32 cellular contexts compared by ENCODE assay signal in the genomic region with DNA sequence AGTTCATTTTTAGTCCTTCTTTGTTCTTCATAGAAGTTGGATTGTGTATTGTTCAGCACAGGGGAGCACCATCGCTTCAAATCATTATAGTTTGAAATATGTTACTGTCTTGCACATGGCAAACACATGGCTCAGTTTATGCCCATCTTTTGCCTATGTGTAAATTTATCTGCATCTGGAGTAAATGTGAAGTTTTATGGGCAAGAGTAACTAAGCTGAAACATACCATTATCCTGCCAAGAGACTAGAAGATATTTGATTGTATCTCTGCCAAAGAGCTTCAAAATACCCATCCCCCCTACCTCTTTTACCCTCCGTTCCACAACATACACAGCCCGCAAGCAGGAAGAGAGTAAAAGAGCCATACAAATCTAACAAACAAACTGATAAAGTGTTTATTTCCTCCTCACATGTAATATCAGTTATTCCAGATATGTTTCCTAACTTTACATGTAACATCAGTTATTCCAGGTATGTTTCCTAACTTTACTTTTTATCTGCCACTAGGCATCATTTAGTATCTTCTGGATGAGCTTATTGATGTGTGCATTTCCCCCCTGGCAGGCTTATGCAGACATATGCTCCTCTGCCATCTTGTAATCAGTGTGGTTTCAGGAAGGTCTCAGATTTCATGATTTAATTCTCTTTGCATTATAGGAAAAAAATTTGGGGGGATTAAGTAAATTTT.
A peak's percentile ranks its signal among the peaks of the same experiment; 100 is the strongest.
DNase-seq lines count a peak whose midpoint lies in the region; ATAC-seq, FAIRE-seq and TF ChIP-seq lines count a peak whose summit lies in the region.
"Had no signal": no experiment of that assay in that cellular context is flagged by ENCODE, and none has a peak within 500 bp of the region (broad histone marks: within the 10 kb centered on the region; RNA-seq: fewer than 3 reads in every experiment).

No MANE protein-coding gene starts in this region.

- H3K56ac ChIP-seq in mesendoderm (ENCODE audit: low read length), result no peak overlapping the region

- no peak overlapping the region for H2BK5ac ChIP-seq in mesendoderm (ENCODE audit: low read length)

- H3K79me1 ChIP-seq in mesendoderm (ENCODE audit: low read length), result no peaks in the 10 kb centered on the region

- ATAC-seq in GM18505 (IDR thresholded peaks at IDR 0.05; ENCODE audit: unreplicated experiment), result no peak
- ATAC-seq: activated CD4-positive, alpha-beta T cell treated with anti-CD3 and anti-CD28 coated beads for 36 hours; activated CD8-positive, alpha-beta T cell treated with anti-CD3 and anti-CD28 coated beads, Interleukin-2, amount 10 ng/mL, durations not matched to agents 7 days and 5 days; activated T-helper 17 cell treated with anti-CD3 and anti-CD28 coated beads, Interleukin-2, amount 50 U/mL, for 72 hours; body of pancreas; foreskin keratinocyte; GM23338; heart left ventricle; K562; left lung; Right ventricle myocardium inferior had no signal

- peak overlapping the region in 4 of 5 experiments; percentile 1 to 41 (median 18) for H3K27ac Mint-ChIP-seq in brain
- H3K27ac Mint-ChIP-seq: activated CD4-positive, alpha-beta T cell treated with anti-CD3 and anti-CD28 coated beads for 36 hours; activated CD8-positive, alpha-beta T cell treated with anti-CD3 and anti-CD28 coated beads, Interleukin-2, amount 10 ng/mL, durations not matched to agents 7 days and 5 days; activated naive CD4-positive, alpha-beta T cell treated with anti-CD3 and anti-CD28 coated beads, Interleukin-2, amount 10 ng/mL, durations not matched to agents 7 days and 5 days; activated T-helper 17 cell treated with anti-CD3 and anti-CD28 coated beads, Interleukin-2, amount 50 U/mL, for 72 hours; GM23338; T-helper 2 cell treated with Interferon-gamma antibody and Interleukin-4, amounts not matched to agents 5 μg/mL and 100 μg/mL, for 36 hours had no signal

- H3K27me3 Mint-ChIP-seq in brain, result no peaks in the 10 kb centered on the region
- H3K27me3 Mint-ChIP-seq: activated CD4-positive, alpha-beta T cell treated with anti-CD3 and anti-CD28 coated beads for 36 hours; activated naive CD4-positive, alpha-beta T cell treated with anti-CD3 and anti-CD28 coated beads, Interleukin-2, amount 10 ng/mL, durations not matched to agents 7 days and 5 days; activated T-helper 17 cell treated with anti-CD3 and anti-CD28 coated beads, Interleukin-2, amount 50 U/mL, for 72 hours had no signal

- no peak overlapping the region for H3K4me3 ChIP-seq in mesendoderm (ENCODE audit: low read length)
- H3K4me3 ChIP-seq: body of pancreas, esophagus muscularis mucosa, GM23338, heart left ventricle, K562, left lung, right atrium auricular region, smooth muscle cell, suprapubic skin, upper lobe of left lung had no signal

- H3K4me3 Mint-ChIP-seq in brain, result no peak overlapping the region
- H3K4me3 Mint-ChIP-seq: activated CD4-positive, alpha-beta T cell treated with anti-CD3 and anti-CD28 coated beads for 36 hours; activated CD8-positive, alpha-beta T cell treated with anti-CD3 and anti-CD28 coated beads, Interleukin-2, amount 10 ng/mL, durations not matched to agents 7 days and 5 days; activated naive CD4-positive, alpha-beta T cell treated with anti-CD3 and anti-CD28 coated beads, Interleukin-2, amount 10 ng/mL, durations not matched to agents 7 days and 5 days; activated T-helper 17 cell treated with anti-CD3 and anti-CD28 coated beads, Interleukin-2, amount 50 U/mL, for 72 hours; GM23338; T-helper 2 cell treated with Interferon-gamma antibody and Interleukin-4, amounts not matched to agents 5 μg/mL and 100 μg/mL, for 36 hours had no signal

- H3K27ac ChIP-seq in mesendoderm (ENCODE audit: low read depth, low read length), result no peak overlapping the region
- H3K27ac ChIP-seq: body of pancreas, esophagus muscularis mucosa, foreskin keratinocyte, left lung, right atrium auricular region, suprapubic skin, upper lobe of left lung had no signal

- H3K36me3 Mint-ChIP-seq in brain, result no peaks in the 10 kb centered on the region
- H3K36me3 Mint-ChIP-seq: activated naive CD4-positive, alpha-beta T cell treated with anti-CD3 and anti-CD28 coated beads, Interleukin-2, amount 10 ng/mL, durations not matched to agents 7 days and 5 days had no signal

- TF ChIP-seq CTCF in brain (conservative IDR thresholded peaks at IDR 0.05), result no peak

- peak; percentile 74 for DNase-seq in NCI-H2029 treated with DMSO at 0.1 percent for 48 hours (lab: John Stamatoyannopoulos, UW)
- DNase-seq in NCI-H2029 (lab: John Stamatoyannopoulos, UW), result no peak
- no peak for DNase-seq in GM19239 (ENCODE audit: insufficient read length, low spot score)
- peak; percentile 36 for DNase-seq in NCI-H2227 (lab: John Stamatoyannopoulos, UW; ENCODE audit: unreplicated experiment)
- no peak for DNase-seq in mesendoderm
- no peak for DNase-seq in activated CD4-positive, CD25-positive, alpha-beta regulatory T cell treated with anti-CD3 and anti-CD28 coated beads, Interleukin-2, amount 50 U/mL, for 72 hours
- DNase-seq: activated CD4-positive, alpha-beta T cell treated with anti-CD3 and anti-CD28 coated beads for 36 hours; activated CD8-positive, alpha-beta T cell treated with anti-CD3 and anti-CD28 coated beads, Interleukin-2, amount 10 ng/mL, durations not matched to agents 7 days and 5 days; activated naive CD4-positive, alpha-beta T cell treated with anti-CD3 and anti-CD28 coated beads, Interleukin-2, amount 10 ng/mL, durations not matched to agents 7 days and 5 days; body of pancreas; Calu3; foreskin keratinocyte; heart left ventricle; islet precursor cell; left lung; mesenchymal stem cell; stimulated activated naive CD4-positive, alpha-beta T cell; upper lobe of left lung had no signal

- no peak overlapping the region for H2BK120ac ChIP-seq in mesendoderm (ENCODE audit: low read depth, low read length)

- peaks cover 52% of the 10 kb centered on the region for H3K4me1 Mint-ChIP-seq in brain
- H3K4me1 Mint-ChIP-seq: activated T-helper 17 cell treated with anti-CD3 and anti-CD28 coated beads, Interleukin-2, amount 50 U/mL, for 72 hours had no signal

- no peak overlapping the region for H3K18ac ChIP-seq in mesendoderm (ENCODE audit: low read length)

- H3K4ac ChIP-seq in mesendoderm (ENCODE audit: low read depth, low read length), result no peak overlapping the region

- no peak overlapping the region for H3K9ac ChIP-seq in mesendoderm (ENCODE audit: low read length)

- no peak overlapping the region for H3K23ac ChIP-seq in mesendoderm (ENCODE audit: low read length)

- peak; percentile 14 for FAIRE-seq in GM19239 (lab: Jason Lieb, UNC)
- FAIRE-seq: endometrium, GM18507, HTR-8/SVneo, K562 had no signal

- H3K4me1 ChIP-seq in mesendoderm (ENCODE audit: control insufficient read depth, low read depth, low read length), result no peaks in the 10 kb centered on the region
- H3K4me1 ChIP-seq: body of pancreas, foreskin keratinocyte, left lung, upper lobe of left lung had no signal

- H4K8ac ChIP-seq in mesendoderm (ENCODE audit: low read depth, low read length), result no peak overlapping the region

- H3K9me3 Mint-ChIP-seq in brain, result peaks cover 0 to 3% (median 0%) of the 10 kb centered on the region in 5 experiments
- H3K9me3 Mint-ChIP-seq: activated naive CD4-positive, alpha-beta T cell treated with anti-CD3 and anti-CD28 coated beads, Interleukin-2, amount 10 ng/mL, durations not matched to agents 7 days and 5 days; activated T-helper 17 cell treated with anti-CD3 and anti-CD28 coated beads, Interleukin-2, amount 50 U/mL, for 72 hours; GM23338; T-helper 2 cell treated with Interferon-gamma antibody and Interleukin-4, amounts not matched to agents 5 μg/mL and 100 μg/mL, for 36 hours had no signal

- no peak overlapping the region for H2AK5ac ChIP-seq in mesendoderm (ENCODE audit: low read length)

- H3K36me3 ChIP-seq in mesendoderm (ENCODE audit: control insufficient read depth, insufficient read depth, low read length), result no peaks in the 10 kb centered on the region
- H3K36me3 ChIP-seq: esophagus muscularis mucosa, heart left ventricle, left lung, right atrium auricular region, suprapubic skin, upper lobe of left lung had no signal

- H4K5ac ChIP-seq in mesendoderm (ENCODE audit: low read length), result no peak overlapping the region

- H3K4me2 ChIP-seq in mesendoderm (ENCODE audit: low read length), result no peak overlapping the region
- H3K4me2 ChIP-seq: GM23338, smooth muscle cell had no signal

- no peaks in the 10 kb centered on the region for H3K27me3 ChIP-seq in mesendoderm (ENCODE audit: insufficient read depth, low read length, poor library complexity)
- H3K27me3 ChIP-seq: body of pancreas, esophagus muscularis mucosa, heart left ventricle, left lung, right atrium auricular region, suprapubic skin, upper lobe of left lung had no signal

- no CpG with 5 or more reads among the region's 3 CpGs for WGBS in mesendoderm (ENCODE audit: extremely low coverage, insufficient coverage, low lambda C conversion rate)

- H2BK15ac ChIP-seq in mesendoderm (replicated peaks; ENCODE audit: low read depth), result no peak overlapping the region

- no peaks in the 10 kb centered on the region for H3K79me2 ChIP-seq in mesendoderm (ENCODE audit: control insufficient read depth, insufficient read depth, low read length)

- no peak for TF ChIP-seq POLR2A in GM18505 (IDR thresholded peaks at IDR 0.05; ENCODE audit: borderline replicate concordance, extremely low read depth, insufficient read depth, insufficient read length)

Comparison
In these comparisons a context has a peak if more than half of its experiments do, and no peak if none do; other contexts are left out.
1. DNase-seq: peak in NCI-H2029 treated with DMSO at 0.1 percent for 48 hours (single experiment) and NCI-H2227 (single experiment); none in NCI-H2029 (single experiment), GM19239 (single experiment), mesendoderm (single experiment) and activated CD4-positive, CD25-positive, alpha-beta regulatory T cell treated with anti-CD3 and anti-CD28 coated beads, Interleukin-2, amount 50 U/mL, for 72 hours (single experiment).